In the genomic region with DNA sequence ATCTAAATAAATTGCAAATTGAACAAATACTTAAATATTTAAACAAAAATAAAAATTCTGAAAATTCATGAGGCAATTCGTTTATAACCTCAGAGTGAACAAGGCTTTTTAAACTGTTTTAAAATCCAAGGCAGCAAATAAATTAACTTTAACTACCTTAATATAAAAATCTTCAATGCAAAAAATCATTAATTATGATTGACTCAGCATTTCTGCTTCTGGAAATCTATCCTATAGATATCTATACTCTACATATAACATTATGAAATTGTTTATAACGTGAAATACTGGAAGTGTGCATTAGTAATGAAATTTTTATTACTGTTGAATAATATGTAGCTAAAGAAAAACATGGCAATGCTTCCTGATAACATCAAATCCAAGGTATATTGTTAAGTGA, we compare ENCODE assay signal across 33 cellular contexts.
"Had no signal": no experiment of that assay in that cellular context is flagged by ENCODE, and none has a peak within 500 bp of the region (broad histone marks: within the 10 kb centered on the region; RNA-seq: fewer than 3 reads in every experiment).

No MANE protein-coding gene starts in this region.

- H3K27me3 ChIP-seq: body of pancreas, brain microvascular endothelial cell, breast epithelium had no signal

- FAIRE-seq: astrocyte, TTC549 had no signal

- H3K9me3 ChIP-seq: adrenal gland, body of pancreas, breast epithelium had no signal

- H3K4me3 ChIP-seq: adrenal gland, body of pancreas, breast epithelium had no signal

- H3K4me1 ChIP-seq: adrenal gland, body of pancreas, breast epithelium had no signal

- H3K27ac ChIP-seq: adrenal gland, body of pancreas, brain microvascular endothelial cell, breast epithelium, VCaP had no signal

- H3K36me3 ChIP-seq: adrenal gland, brain microvascular endothelial cell, breast epithelium had no signal

- ATAC-seq: activated CD8-positive, alpha-beta T cell treated with anti-CD3 and anti-CD28 coated beads for 36 hours; activated naive CD4-positive, alpha-beta T cell treated with anti-CD3 and anti-CD28 coated beads, Interleukin-2, amount 50 U/mL, for 72 hours; activated T-cell treated with anti-CD3 and anti-CD28 coated beads, Interleukin-2, amount 50 U/mL, for 4 hours; activated T-cell treated with anti-CD3 and anti-CD28 coated beads, Interleukin-2, amount 50 U/mL, for 72 hours; activated T-helper 17 cell treated with anti-CD3 and anti-CD28 coated beads, Interleukin-2, amount 50 U/mL, for 72 hours; body of pancreas had no signal

- DNase-seq: activated B cell treated with CpG ODN at 0.5 μM for 24 hours; activated CD4-positive, alpha-beta memory T cell treated with anti-CD3 and anti-CD28 coated beads for 36 hours; activated CD4-positive, alpha-beta T cell treated with anti-CD3 and anti-CD28 coated beads for 4 hours; activated CD4-positive, alpha-beta T cell treated with anti-CD3 and anti-CD28 coated beads, Interleukin-2, amount 10 ng/mL, durations not matched to agents 24 days and 14 days; activated CD4-positive, alpha-beta T cell treated with anti-CD3 and anti-CD28 coated beads, Interleukin-2, amount 50 U/mL, for 1 hour; activated CD4-positive, alpha-beta T cell treated with anti-CD3 and anti-CD28 coated beads, Interleukin-2, amount 50 U/mL, for 4 hours; activated CD4-positive, CD25-positive, alpha-beta regulatory T cell treated with anti-CD3 and anti-CD28 coated beads, Interleukin-2, amount 50 U/mL, for 72 hours; activated CD8-positive, alpha-beta memory T cell treated with anti-CD3 and anti-CD28 coated beads, Interleukin-2, amount 50 U/mL, for 4 hours; activated CD8-positive, alpha-beta T cell treated with anti-CD3 and anti-CD28 coated beads for 36 hours; activated effector memory CD4-positive, alpha-beta T cell treated with anti-CD3 and anti-CD28 coated beads, Interleukin-2, amount 50 U/mL, for 16 hours; activated gamma-delta T cell treated with Interleukin-2 at 50 U/mL for 16 hours; activated naive CD4-positive, alpha-beta T cell; activated naive CD4-positive, alpha-beta T cell treated with anti-CD3 and anti-CD28 coated beads for 36 hours; activated naive CD4-positive, alpha-beta T cell treated with anti-CD3 and anti-CD28 coated beads, Interleukin-2, amount 50 U/mL, for 16 hours; activated naive CD8-positive, alpha-beta T cell treated with anti-CD3 and anti-CD28 coated beads for 36 hours; activated T-cell treated with anti-CD3 and anti-CD28 coated beads for 4 hours; activated T-cell treated with anti-CD3 and anti-CD28 coated beads, Interleukin-2, amount 50 U/mL, for 1 hour; activated T-cell treated with anti-CD3 and anti-CD28 coated beads, Interleukin-2, amount 50 U/mL, for 4 hours; activated T-cell treated with anti-CD3 and anti-CD28 coated beads, Interleukin-2, amount 50 U/mL, for 72 hours; adrenal gland; amniotic stem cell; aorta; body of pancreas; brain microvascular endothelial cell; central memory CD4-positive, alpha-beta T cell; T-helper 2 cell; T-helper 9 cell had no signal
